Comparison of ENCODE assay signal across 23 cellular contexts in the genomic region with DNA sequence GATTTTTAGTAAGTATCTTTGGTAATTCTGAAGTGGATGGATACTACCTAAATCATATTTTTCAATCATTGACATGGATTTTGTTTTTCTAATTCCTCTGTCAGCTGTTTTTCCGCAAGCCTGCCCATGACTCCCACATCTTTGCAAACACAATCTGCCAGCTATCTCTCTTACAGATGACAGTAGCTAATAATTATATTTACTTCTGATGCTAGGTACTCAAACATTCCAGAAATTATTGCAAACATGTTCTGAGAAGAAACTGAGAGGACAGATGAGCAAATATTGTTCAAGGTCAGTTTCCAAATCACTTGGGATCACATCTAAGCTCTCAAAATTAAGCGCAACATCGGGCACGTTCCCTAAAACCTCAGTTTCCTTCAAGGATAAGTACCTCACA.
DNase-seq lines count a peak whose midpoint lies in the region; ATAC-seq and TF ChIP-seq lines count a peak whose summit lies in the region.
"Had no signal": no experiment of that assay in that cellular context is flagged by ENCODE, and none has a peak within 500 bp of the region (broad histone marks: within the 10 kb centered on the region; RNA-seq: fewer than 3 reads in every experiment).

No MANE protein-coding gene starts in this region.

- peak overlapping the region; percentile 38 to 93 (median 55) for H3K27ac Mint-ChIP-seq in nephron
- H3K27ac Mint-ChIP-seq: CD4-positive, CD25-positive, alpha-beta regulatory T cell had no signal

- DNase-seq in Ammon's horn (ENCODE audit: low spot score) (peak; percentile 4), NCI-H146 (lab: John Stamatoyannopoulos, UW) (peak; percentile 85), SHP77 treated with DMSO at 0.1 percent for 48 hours (lab: John Stamatoyannopoulos, UW) (peak; percentile 61), HuH-7.5 (ENCODE audit: low spot score) (no peak), left colon (no peak), G401 (ENCODE audit: low spot score) (no peak)
- DNase-seq: CD4-positive, CD25-positive, alpha-beta regulatory T cell; DMS153; DND-41; GM23248; H7; Kasumi-1; MV-4-11; NCI-H1105; NCI-H1694 treated with DMSO at 0.1 percent for 48 hours; NCI-H2081; NCI-H2227 treated with DMSO at 0.1 percent for 48 hours; NCI-H82; RPMI8226; SK-N-SH; SW 1271 had no signal

- intact Hi-C loops in left colon (cut with DNase I, micrococcal nuclease) = no loop called here

- no peak overlapping the region for H3K4me3 Mint-ChIP-seq in nephron
- H3K4me3 Mint-ChIP-seq: CD4-positive, CD25-positive, alpha-beta regulatory T cell had no signal

- no peaks in the 10 kb centered on the region for H3K9me3 Mint-ChIP-seq in nephron

- no peaks in the 10 kb centered on the region for H3K27me3 Mint-ChIP-seq in nephron (ENCODE audit: low read depth)
- H3K27me3 Mint-ChIP-seq: CD4-positive, CD25-positive, alpha-beta regulatory T cell had no signal

- in situ Hi-C loops in G401 (cut with HindIII; ENCODE audit: low sequenced_read_pairs) = no loop called here

- TF ChIP-seq CTCF in nephron (IDR thresholded peaks at IDR 0.05; ENCODE audit: unreplicated experiment in 3 of 3) = no peak

- H3K4me1 Mint-ChIP-seq in nephron = no peaks in the 10 kb centered on the region
- H3K4me1 Mint-ChIP-seq: CD4-positive, CD25-positive, alpha-beta regulatory T cell had no signal

- no peak for ATAC-seq in left colon
- ATAC-seq: K562 had no signal

- no peaks in the 10 kb centered on the region for H3K36me3 Mint-ChIP-seq in nephron (ENCODE audit: low read depth)
- H3K36me3 Mint-ChIP-seq: CD4-positive, CD25-positive, alpha-beta regulatory T cell had no signal

Comparison
In these comparisons a context has a peak if more than half of its experiments do, and no peak if none do; other contexts are left out.
1. DNase-seq: peak in Ammon's horn (single experiment), NCI-H146 (single experiment) and SHP77 treated with DMSO at 0.1 percent for 48 hours (single experiment); none in HuH-7.5 (single experiment), left colon (0 of 2) and G401 (single experiment).